Comparison of ENCODE assay signal across 19 cellular contexts in genomic region chr11:7844521-7844920, GRCh38. TPM values are rescaled to one million over a fixed set of nuclear protein-coding genes. Genes with fewer than 3 reads are reported as not detected.
A peak's percentile ranks its signal among the peaks of the same experiment; 100 is the strongest.
DNase-seq lines count a peak whose midpoint lies in the region; ATAC-seq and TF ChIP-seq lines count a peak whose summit lies in the region.
"Had no signal": no experiment of that assay in that cellular context is flagged by ENCODE, and none has a peak within 500 bp of the region (broad histone marks: within the 10 kb centered on the region; RNA-seq: fewer than 3 reads in every experiment).

No MANE protein-coding gene starts in this region.

- no peaks in the 10 kb centered on the region for H3K9me3 ChIP-seq in Panc1 (ENCODE audit: control insufficient read depth, insufficient read depth, low read depth, low read length)
- H3K9me3 ChIP-seq: A549, BE2C, Caco-2, HAP-1 had no signal

- in situ Hi-C loops in Panc1 (cut with HindIII; ENCODE audit: low pct_unique_long_range_greater_than_20kb, low sequenced_read_pairs): no loop called here

- CTCF ChIA-PET in Panc1 (lab: Charles Lee): no interaction called here

- H3K27ac ChIP-seq in Panc1 (ENCODE audit: low read length): no peak overlapping the region
- H3K27ac ChIP-seq: A549, GM23248 had no signal

- intact Hi-C loops in Panc1 (cut with micrococcal nuclease; ENCODE audit: unreplicated experiment): no loop called here

- TF ChIP-seq CTCF in Panc1 (IDR thresholded peaks at IDR 0.05) (no peak), retinal pigment epithelial cell (conservative IDR thresholded peaks at IDR 0.05; ENCODE audit: low read depth, low read length) (no peak)

- no peaks in the 10 kb centered on the region for H3K4me1 ChIP-seq in Panc1 (ENCODE audit: control insufficient read depth, insufficient read depth, low read length)
- H3K4me1 ChIP-seq: A549, Caco-2, HAP-1 had no signal

- no peaks in the 10 kb centered on the region for H3K27me3 ChIP-seq in Panc1 (ENCODE audit: control insufficient read depth, insufficient read depth, low read length)
- H3K27me3 ChIP-seq: BE2C had no signal

- H3K36me3 ChIP-seq in Panc1 (ENCODE audit: control insufficient read depth, insufficient read depth, low read length): no peaks in the 10 kb centered on the region
- H3K36me3 ChIP-seq: BE2C, HAP-1 had no signal

- POLR2A ChIA-PET in Panc1 (lab: Charles Lee): no interaction called here

- BruUV-seq in Panc1 (replicated peaks; lab: Mats Ljungman, UMichigan): no TSS peak

- no peak overlapping the region for H3K4me3 ChIP-seq in Panc1 (ENCODE audit: low read depth in 2 of 2, low read length in 2 of 2)
- no peak overlapping the region for H3K4me3 ChIP-seq in retinal pigment epithelial cell (ENCODE audit: low read length)
- H3K4me3 ChIP-seq: A549, GM23248, HAP-1 had no signal

- DNase-seq in EL: peak; percentile 25
- DNase-seq in Panc1 (ENCODE audit: low read depth, low spot score): no peak
- peak; percentile 81 for DNase-seq in islet precursor cell
- peak; percentile 5 for DNase-seq in retinal pigment epithelial cell (ENCODE audit: low read depth)
- no peak for DNase-seq in iPS-NIHi11 (ENCODE audit: low spot score)
- no peak for DNase-seq in MV-4-11 (lab: John Stamatoyannopoulos, UW)
- DNase-seq: BE2C; Caco-2; CD8-positive, alpha-beta memory T cell; DMS53; GDM1; GM23248; HFFc6 had no signal

- peak; percentile 53; the same call in 1 of the 2 replicates for ATAC-seq in Panc1
- ATAC-seq in GM21737 (IDR thresholded peaks at IDR 0.05; ENCODE audit: unreplicated experiment): no peak
- no peak for ATAC-seq in GM18502 (IDR thresholded peaks at IDR 0.05; ENCODE audit: poor library complexity, unreplicated experiment)
- ATAC-seq: A549 had no signal

RNA-seq across cellular contexts. Expression of gene OR5P3, which starts 13.9 kb away (rescaled TPM):
- not detected for total RNA-seq in Panc1 (2021; ENCODE audit: unreplicated experiment)
- not detected for polyA plus RNA-seq in Panc1 (2012; ENCODE audit: insufficient read length)
- total RNA-seq: Caco-2; CD8-positive, alpha-beta memory T cell; Daoy; GM23248; HFFc6 had no signal
- polyA plus RNA-seq: A549; AG04450; CD8-positive, alpha-beta memory T cell; GM23248 had no signal

RNA-seq across cellular contexts. Expression of gene OR5P2, which starts 47.8 kb away (rescaled TPM):
- not detected for total RNA-seq in Panc1 (2021; ENCODE audit: unreplicated experiment)
- polyA plus RNA-seq in Panc1 (2012; ENCODE audit: insufficient read length): not detected
- total RNA-seq: Caco-2; CD8-positive, alpha-beta memory T cell; Daoy; GM23248; HFFc6 had no signal
- polyA plus RNA-seq: A549; AG04450; CD8-positive, alpha-beta memory T cell; GM23248 had no signal

Comparison
In these comparisons a context has a peak if more than half of its experiments do, and no peak if none do; other contexts are left out.
1. DNase-seq: peak in EL (single experiment), islet precursor cell (single experiment) and retinal pigment epithelial cell (single experiment); none in Panc1 (single experiment), iPS-NIHi11 (single experiment) and MV-4-11 (single experiment).